ENCODE assay signal across 3 cellular contexts in the genomic region with DNA sequence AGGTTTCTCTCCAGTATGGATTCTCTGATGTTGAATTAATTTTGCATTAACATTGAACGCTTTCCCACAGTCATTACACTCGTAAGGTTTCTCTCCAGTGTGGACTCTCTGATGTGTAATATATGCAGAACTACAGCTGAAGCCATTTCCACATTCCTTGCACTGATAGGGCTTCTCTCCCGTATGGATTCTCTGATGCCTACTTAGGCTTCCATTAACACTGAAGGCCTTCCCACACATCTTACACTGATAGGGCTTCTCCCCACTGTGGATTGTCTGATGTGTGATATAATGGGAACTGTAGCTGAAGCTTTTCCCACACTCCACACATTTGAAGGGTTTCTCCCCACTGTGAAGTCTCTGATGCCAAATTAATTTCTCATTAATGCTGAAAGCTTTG.
A peak's percentile ranks its signal among the peaks of the same experiment; 100 is the strongest.
TF ChIP-seq lines count a peak whose summit lies in the region.

No MANE protein-coding gene starts in this region.

TF ChIP-seq in A549, 52 proteins besides CTCF, POLR2A, EP300 and RAD21:
- TF ChIP-seq FOSL2 (IDR thresholded peaks at IDR 0.05) (no peak), FOSL2 (CRISPR knock-in tag; IDR thresholded peaks at IDR 0.05) (no peak), HOXA7 (CRISPR knock-in tag; IDR thresholded peaks at IDR 0.05) (no peak), KDM1A (IDR thresholded peaks at IDR 0.05; ENCODE audit: low read depth) (peak; percentile 58; the same call in 1 of the 2 replicates), GATA3 (IDR thresholded peaks at IDR 0.05; ENCODE audit: borderline replicate concordance) (peak; percentile 8; the same call in 1 of the 2 replicates)

TF ChIP-seq in HCT116, 20 proteins besides CTCF, POLR2A, EP300 and RAD21:
- TF ChIP-seq ZFX (IDR thresholded peaks at IDR 0.05) (no peak), CBX3 (IDR thresholded peaks at IDR 0.05; ENCODE audit: low read depth) (0 out of 2 replicates have a peak, but pooled peaks have one; percentile 59), EGR1 (IDR thresholded peaks at IDR 0.05; ENCODE audit: low read depth) (no peak)

TF ChIP-seq in GM12878, 131 proteins besides CTCF, POLR2A, EP300 and RAD21:
- TF ChIP-seq KLF5 (IDR thresholded peaks at IDR 0.05; ENCODE audit: partially characterized antibody), result peak; percentile 81
- TF ChIP-seq ZNF217 (IDR thresholded peaks at IDR 0.05), result 0 out of 2 replicates have a peak, but pooled peaks have one; percentile 20
- TF ChIP-seq SIN3A (IDR thresholded peaks at IDR 0.05; ENCODE audit: low read depth, low read length), result no peak
- TF ChIP-seq, protein P1, sequence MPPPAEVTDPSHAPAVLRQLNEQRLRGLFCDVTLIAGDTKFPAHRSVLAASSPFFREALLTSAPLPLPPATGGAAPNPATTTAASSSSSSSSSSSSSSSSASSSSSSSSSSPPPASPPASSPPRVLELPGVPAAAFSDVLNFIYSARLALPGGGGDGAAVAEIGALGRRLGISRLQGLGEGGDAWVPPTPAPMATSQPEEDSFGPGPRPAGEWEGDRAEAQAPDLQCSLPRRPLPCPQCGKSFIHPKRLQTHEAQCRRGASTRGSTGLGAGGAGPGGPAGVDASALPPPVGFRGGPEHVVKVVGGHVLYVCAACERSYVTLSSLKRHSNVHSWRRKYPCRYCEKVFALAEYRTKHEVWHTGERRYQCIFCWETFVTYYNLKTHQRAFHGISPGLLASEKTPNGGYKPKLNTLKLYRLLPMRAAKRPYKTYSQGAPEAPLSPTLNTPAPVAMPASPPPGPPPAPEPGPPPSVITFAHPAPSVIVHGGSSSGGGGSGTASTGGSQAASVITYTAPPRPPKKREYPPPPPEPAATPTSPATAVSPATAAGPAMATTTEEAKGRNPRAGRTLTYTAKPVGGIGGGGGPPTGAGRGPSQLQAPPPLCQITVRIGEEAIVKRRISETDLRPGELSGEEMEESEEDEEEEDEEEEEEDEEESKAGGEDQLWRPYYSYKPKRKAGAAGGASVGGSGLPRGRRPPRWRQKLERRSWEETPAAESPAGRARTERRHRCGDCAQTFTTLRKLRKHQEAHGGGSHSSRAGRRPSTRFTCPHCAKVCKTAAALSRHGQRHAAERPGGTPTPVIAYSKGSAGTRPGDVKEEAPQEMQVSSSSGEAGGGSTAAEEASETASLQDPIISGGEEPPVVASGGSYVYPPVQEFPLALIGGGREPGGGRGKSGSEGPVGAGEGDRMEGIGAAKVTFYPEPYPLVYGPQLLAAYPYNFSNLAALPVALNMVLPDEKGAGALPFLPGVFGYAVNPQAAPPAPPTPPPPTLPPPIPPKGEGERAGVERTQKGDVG (CRISPR knock-in tag; IDR thresholded peaks at IDR 0.05), result no peak
- TF ChIP-seq CBX5 (IDR thresholded peaks at IDR 0.05; ENCODE audit: low read depth), result peak; percentile 93
- TF ChIP-seq ZNF274 (IDR thresholded peaks at IDR 0.05; ENCODE audit: insufficient read depth, insufficient read length), result no peak
- no peak for TF ChIP-seq ZNF384 (IDR thresholded peaks at IDR 0.05; ENCODE audit: borderline replicate concordance, low read depth, low read length)
- TF ChIP-seq, protein P2, sequence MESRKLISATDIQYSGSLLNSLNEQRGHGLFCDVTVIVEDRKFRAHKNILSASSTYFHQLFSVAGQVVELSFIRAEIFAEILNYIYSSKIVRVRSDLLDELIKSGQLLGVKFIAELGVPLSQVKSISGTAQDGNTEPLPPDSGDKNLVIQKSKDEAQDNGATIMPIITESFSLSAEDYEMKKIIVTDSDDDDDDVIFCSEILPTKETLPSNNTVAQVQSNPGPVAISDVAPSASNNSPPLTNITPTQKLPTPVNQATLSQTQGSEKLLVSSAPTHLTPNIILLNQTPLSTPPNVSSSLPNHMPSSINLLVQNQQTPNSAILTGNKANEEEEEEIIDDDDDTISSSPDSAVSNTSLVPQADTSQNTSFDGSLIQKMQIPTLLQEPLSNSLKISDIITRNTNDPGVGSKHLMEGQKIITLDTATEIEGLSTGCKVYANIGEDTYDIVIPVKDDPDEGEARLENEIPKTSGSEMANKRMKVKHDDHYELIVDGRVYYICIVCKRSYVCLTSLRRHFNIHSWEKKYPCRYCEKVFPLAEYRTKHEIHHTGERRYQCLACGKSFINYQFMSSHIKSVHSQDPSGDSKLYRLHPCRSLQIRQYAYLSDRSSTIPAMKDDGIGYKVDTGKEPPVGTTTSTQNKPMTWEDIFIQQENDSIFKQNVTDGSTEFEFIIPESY (IDR thresholded peaks at IDR 0.05), result no peak
- no peak for TF ChIP-seq MEF2B (IDR thresholded peaks at IDR 0.05; ENCODE audit: partially characterized antibody, poor library complexity, severe bottlenecking)
- no peak for TF ChIP-seq POLR2AphosphoS5 (IDR thresholded peaks at IDR 0.05; ENCODE audit: low read length)
- no peak for TF ChIP-seq NBN (IDR thresholded peaks at IDR 0.05)
- no peak for TF ChIP-seq IKZF1 (conservative IDR thresholded peaks at IDR 0.05)
- TF ChIP-seq, protein P3, sequence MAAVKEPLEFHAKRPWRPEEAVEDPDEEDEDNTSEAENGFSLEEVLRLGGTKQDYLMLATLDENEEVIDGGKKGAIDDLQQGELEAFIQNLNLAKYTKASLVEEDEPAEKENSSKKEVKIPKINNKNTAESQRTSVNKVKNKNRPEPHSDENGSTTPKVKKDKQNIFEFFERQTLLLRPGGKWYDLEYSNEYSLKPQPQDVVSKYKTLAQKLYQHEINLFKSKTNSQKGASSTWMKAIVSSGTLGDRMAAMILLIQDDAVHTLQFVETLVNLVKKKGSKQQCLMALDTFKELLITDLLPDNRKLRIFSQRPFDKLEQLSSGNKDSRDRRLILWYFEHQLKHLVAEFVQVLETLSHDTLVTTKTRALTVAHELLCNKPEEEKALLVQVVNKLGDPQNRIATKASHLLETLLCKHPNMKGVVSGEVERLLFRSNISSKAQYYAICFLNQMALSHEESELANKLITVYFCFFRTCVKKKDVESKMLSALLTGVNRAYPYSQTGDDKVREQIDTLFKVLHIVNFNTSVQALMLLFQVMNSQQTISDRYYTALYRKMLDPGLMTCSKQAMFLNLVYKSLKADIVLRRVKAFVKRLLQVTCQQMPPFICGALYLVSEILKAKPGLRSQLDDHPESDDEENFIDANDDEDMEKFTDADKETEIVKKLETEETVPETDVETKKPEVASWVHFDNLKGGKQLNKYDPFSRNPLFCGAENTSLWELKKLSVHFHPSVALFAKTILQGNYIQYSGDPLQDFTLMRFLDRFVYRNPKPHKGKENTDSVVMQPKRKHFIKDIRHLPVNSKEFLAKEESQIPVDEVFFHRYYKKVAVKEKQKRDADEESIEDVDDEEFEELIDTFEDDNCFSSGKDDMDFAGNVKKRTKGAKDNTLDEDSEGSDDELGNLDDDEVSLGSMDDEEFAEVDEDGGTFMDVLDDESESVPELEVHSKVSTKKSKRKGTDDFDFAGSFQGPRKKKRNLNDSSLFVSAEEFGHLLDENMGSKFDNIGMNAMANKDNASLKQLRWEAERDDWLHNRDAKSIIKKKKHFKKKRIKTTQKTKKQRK (IDR thresholded peaks at IDR 0.05; ENCODE audit: low read depth, low read length), result no peak
- TF ChIP-seq PAX5 (IDR thresholded peaks at IDR 0.05; ENCODE audit: borderline replicate concordance, low read depth, low read length), result no peak
- TF ChIP-seq, protein P4, sequence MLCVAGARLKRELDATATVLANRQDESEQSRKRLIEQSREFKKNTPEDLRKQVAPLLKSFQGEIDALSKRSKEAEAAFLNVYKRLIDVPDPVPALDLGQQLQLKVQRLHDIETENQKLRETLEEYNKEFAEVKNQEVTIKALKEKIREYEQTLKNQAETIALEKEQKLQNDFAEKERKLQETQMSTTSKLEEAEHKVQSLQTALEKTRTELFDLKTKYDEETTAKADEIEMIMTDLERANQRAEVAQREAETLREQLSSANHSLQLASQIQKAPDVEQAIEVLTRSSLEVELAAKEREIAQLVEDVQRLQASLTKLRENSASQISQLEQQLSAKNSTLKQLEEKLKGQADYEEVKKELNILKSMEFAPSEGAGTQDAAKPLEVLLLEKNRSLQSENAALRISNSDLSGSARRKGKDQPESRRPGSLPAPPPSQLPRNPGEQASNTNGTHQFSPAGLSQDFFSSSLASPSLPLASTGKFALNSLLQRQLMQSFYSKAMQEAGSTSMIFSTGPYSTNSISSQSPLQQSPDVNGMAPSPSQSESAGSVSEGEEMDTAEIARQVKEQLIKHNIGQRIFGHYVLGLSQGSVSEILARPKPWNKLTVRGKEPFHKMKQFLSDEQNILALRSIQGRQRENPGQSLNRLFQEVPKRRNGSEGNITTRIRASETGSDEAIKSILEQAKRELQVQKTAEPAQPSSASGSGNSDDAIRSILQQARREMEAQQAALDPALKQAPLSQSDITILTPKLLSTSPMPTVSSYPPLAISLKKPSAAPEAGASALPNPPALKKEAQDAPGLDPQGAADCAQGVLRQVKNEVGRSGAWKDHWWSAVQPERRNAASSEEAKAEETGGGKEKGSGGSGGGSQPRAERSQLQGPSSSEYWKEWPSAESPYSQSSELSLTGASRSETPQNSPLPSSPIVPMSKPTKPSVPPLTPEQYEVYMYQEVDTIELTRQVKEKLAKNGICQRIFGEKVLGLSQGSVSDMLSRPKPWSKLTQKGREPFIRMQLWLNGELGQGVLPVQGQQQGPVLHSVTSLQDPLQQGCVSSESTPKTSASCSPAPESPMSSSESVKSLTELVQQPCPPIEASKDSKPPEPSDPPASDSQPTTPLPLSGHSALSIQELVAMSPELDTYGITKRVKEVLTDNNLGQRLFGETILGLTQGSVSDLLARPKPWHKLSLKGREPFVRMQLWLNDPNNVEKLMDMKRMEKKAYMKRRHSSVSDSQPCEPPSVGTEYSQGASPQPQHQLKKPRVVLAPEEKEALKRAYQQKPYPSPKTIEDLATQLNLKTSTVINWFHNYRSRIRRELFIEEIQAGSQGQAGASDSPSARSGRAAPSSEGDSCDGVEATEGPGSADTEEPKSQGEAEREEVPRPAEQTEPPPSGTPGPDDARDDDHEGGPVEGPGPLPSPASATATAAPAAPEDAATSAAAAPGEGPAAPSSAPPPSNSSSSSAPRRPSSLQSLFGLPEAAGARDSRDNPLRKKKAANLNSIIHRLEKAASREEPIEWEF (IDR thresholded peaks at IDR 0.05; ENCODE audit: insufficient replicate concordance, low read depth, low read length), result no peak
- no peak for TF ChIP-seq KDM1A (IDR thresholded peaks at IDR 0.05; ENCODE audit: borderline replicate concordance)
- TF ChIP-seq, protein P5, sequence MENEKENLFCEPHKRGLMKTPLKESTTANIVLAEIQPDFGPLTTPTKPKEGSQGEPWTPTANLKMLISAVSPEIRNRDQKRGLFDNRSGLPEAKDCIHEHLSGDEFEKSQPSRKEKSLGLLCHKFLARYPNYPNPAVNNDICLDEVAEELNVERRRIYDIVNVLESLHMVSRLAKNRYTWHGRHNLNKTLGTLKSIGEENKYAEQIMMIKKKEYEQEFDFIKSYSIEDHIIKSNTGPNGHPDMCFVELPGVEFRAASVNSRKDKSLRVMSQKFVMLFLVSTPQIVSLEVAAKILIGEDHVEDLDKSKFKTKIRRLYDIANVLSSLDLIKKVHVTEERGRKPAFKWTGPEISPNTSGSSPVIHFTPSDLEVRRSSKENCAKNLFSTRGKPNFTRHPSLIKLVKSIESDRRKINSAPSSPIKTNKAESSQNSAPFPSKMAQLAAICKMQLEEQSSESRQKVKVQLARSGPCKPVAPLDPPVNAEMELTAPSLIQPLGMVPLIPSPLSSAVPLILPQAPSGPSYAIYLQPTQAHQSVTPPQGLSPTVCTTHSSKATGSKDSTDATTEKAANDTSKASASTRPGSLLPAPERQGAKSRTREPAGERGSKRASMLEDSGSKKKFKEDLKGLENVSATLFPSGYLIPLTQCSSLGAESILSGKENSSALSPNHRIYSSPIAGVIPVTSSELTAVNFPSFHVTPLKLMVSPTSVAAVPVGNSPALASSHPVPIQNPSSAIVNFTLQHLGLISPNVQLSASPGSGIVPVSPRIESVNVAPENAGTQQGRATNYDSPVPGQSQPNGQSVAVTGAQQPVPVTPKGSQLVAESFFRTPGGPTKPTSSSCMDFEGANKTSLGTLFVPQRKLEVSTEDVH (IDR thresholded peaks at IDR 0.05; ENCODE audit: low read depth, partially characterized antibody), result no peak
- TF ChIP-seq PAX8 (IDR thresholded peaks at IDR 0.05), result no peak
